In the genomic region with DNA sequence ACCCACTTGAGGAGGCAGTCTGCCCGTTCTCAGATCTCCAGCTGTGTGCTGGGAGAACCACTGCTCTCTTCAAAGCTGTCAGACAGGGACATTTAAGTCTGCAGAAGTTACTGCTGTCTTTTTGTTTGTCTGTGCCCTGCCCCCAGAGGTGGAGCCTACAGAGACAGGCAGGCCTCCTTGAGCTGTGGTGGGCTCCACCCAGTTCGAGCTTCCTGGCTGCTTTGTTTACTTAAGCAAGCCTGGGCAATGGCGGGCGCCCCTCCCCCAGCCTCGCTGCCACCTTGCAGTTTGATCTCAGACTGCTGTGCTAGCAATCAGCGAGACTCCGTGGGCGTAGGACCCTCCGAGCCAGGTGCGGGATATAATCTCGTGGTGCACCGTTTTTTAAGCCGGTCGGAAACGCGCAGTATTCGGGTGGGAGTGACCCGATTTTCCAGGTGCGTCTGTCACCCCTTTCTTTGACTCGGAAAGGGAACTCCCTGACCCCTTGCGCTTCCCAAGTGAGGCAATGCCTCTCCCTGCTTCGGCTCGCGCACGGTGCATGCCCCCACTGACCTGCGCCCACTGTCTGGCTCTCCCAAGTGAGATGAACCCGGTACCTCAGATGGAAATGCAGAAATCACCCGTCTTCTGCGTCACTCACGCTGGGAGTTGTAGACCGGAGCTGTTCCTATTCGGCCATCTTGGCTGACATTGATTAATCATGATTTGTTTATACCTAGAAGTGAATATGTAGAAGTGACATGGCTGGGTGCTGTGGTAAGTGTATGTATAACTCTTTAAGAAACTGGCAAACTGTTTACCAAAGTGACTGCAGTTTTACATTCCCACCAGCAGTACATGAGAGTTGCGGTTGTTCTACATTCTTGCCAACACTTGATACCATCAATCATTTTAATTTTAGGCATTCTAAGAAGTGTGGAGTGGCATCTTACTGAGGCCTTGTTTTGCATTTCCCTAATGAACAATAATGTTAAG, we compare ENCODE assay signal across 7 cellular contexts.
DNase-seq lines count a peak whose midpoint lies in the region; FAIRE-seq and TF ChIP-seq lines count a peak whose summit lies in the region.
"Not testable (repeated sequence)": the region's sequence is repeated elsewhere in the genome, so short reads cannot be mapped to it uniquely, and the experiment has no call there.

No MANE protein-coding gene starts in this region.

- not testable (repeated sequence) for H3K23ac ChIP-seq in H9 (ENCODE audit: insufficient read length, low read depth, low read length); H1 (ENCODE audit: insufficient read length); trophoblast cell (ENCODE audit: low read length)

- no CpG with 5 or more reads among the region's 33 CpGs for WGBS in H9 (ENCODE audit: extremely low coverage, insufficient read length, low lambda C conversion rate)
- 89% methylated on average over 24 of the region's 33 CpGs; no CpG with 5 or more reads in 1 of the 2 experiments for WGBS in H1 (ENCODE audit: extremely low coverage in 1 of 2, insufficient coverage in 1 of 2, insufficient read length in 1 of 2, insufficient replicate concordance in 2 of 2, low coverage in 1 of 2, low lambda C conversion rate in 2 of 2, missing lambda C conversion rate in 1 of 2), 2 experiments
- no CpG with 5 or more reads among the region's 33 CpGs for WGBS in trophoblast cell (ENCODE audit: extremely low coverage, insufficient coverage, insufficient read length)

- H3K9me3 ChIP-seq in Caco-2 (peaks cover 10% of the 10 kb centered on the region), kidney (ENCODE audit: control insufficient read depth in 1 of 2, low read length in 2 of 2) (peaks cover 0 to 16% of the 10 kb centered on the region in 2 donors)
- H3K9me3 ChIP-seq in H9 (ENCODE audit: control insufficient read depth, low read depth, low read length); SJCRH30 (replicated peaks); H1 (ENCODE audit: insufficient read depth in 2 of 2, low read depth in 1 of 2, low read length in 1 of 2); trophoblast cell (ENCODE audit: insufficient read depth, low read depth, low read length): not testable (repeated sequence)

- H2AK5ac ChIP-seq in H9 (ENCODE audit: insufficient read length, low read length); H1 (ENCODE audit: low read depth, low read length); trophoblast cell (ENCODE audit: low read length): not testable (repeated sequence)

- TF ChIP-seq RAD21 in H1 (IDR thresholded peaks at IDR 0.05 in 1 of 2, conservative IDR thresholded peaks at IDR 0.05 in 1 of 2; ENCODE audit: low read depth in 2 of 2, low read length in 2 of 2) = not testable (repeated sequence)

- not testable (repeated sequence) for H2BK5ac ChIP-seq in H9 (ENCODE audit: insufficient read length, low read length); H1 (ENCODE audit: low read depth, low read length); trophoblast cell (ENCODE audit: low read depth, low read length, poor library complexity)

- TF ChIP-seq EP300 in H1 (IDR thresholded peaks at IDR 0.05; ENCODE audit: borderline replicate concordance in 1 of 2, low read depth in 2 of 2, low read length in 2 of 2) = not testable (repeated sequence)

- not testable (repeated sequence) for H3K27me3 ChIP-seq in Caco-2 (replicated peaks; ENCODE audit: control insufficient read depth, insufficient read depth, low read length); H9 (ENCODE audit: insufficient read depth, low read length); SJCRH30; H1 (replicated peaks in 1 of 4; ENCODE audit: control insufficient read depth in 3 of 4, extremely low read depth in 1 of 4, insufficient read depth in 3 of 4, low read length in 3 of 4); trophoblast cell (ENCODE audit: insufficient read depth, low read length)

- not testable (repeated sequence) for H2BK15ac ChIP-seq in H9 (ENCODE audit: low read depth, low read length); H1 (ENCODE audit: low read length)

- not testable (repeated sequence) for H3K56ac ChIP-seq in H9 (ENCODE audit: insufficient read length, low read depth, low read length); H1 (replicated peaks; ENCODE audit: insufficient read length, low read depth, low read length)

- not testable (repeated sequence) for H3K36me3 Mint-ChIP-seq in Caco-2 (ENCODE audit: insufficient read depth, unreplicated experiment)
- H3K36me3 Mint-ChIP-seq in H9 (ENCODE audit: insufficient read depth in 1 of 3, low read depth in 3 of 3) = peaks cover 9 to 35% (median 13%) of the 10 kb centered on the region in 3 experiments

- not testable (repeated sequence) for H3K27me3 Mint-ChIP-seq in Caco-2 (ENCODE audit: insufficient read depth, unreplicated experiment); H9 (ENCODE audit: low read depth)

- not testable (repeated sequence) for H3T11ph ChIP-seq in H9 (ENCODE audit: low read length)

- CTCF ChIA-PET in Caco-2 (lab: Charles Lee) = not testable (repeated sequence)
- CTCF ChIA-PET in H1 (lab: Charles Lee; ENCODE audit: partially characterized antibody) = interaction anchor here (1.8 kb wide), 1 partner anchor 9 kb away, joined by 6 read pairs; no protein-coding TSS in a partner anchor

- not testable (repeated sequence) for H2AFZ ChIP-seq in H9 (ENCODE audit: low read length); H1 (ENCODE audit: low read length); trophoblast cell (ENCODE audit: insufficient read depth, low read length, poor library complexity)

- H3K18ac ChIP-seq in H9 (ENCODE audit: insufficient read length, low read depth, low read length); H1 (ENCODE audit: extremely low read depth, low read length); trophoblast cell (ENCODE audit: low read length): not testable (repeated sequence)

- DNase-seq in Caco-2 (peak; percentile 31 to 41), NCI-H510A treated with DMSO at 0.1 percent for 48 hours (lab: John Stamatoyannopoulos, UW) (peak; percentile 18), SJCRH30 (peak in 1 of 2 experiments; percentile 62), kidney (peak; percentile 26), trophoblast cell (peak; percentile 6 to 49)
- not testable (repeated sequence) for DNase-seq in H9; H1 (ENCODE audit: low read depth in 1 of 2, low spot score in 2 of 2)

- not testable (repeated sequence) for H3K14ac ChIP-seq in H9 (ENCODE audit: insufficient read depth, low read length); H1 (ENCODE audit: insufficient read length); trophoblast cell (ENCODE audit: low read length)

- POLR2A ChIA-PET in Caco-2 (lab: Charles Lee) = not testable (repeated sequence)
- POLR2A ChIA-PET in H1 (lab: Charles Lee; ENCODE audit: partially characterized antibody) = interaction anchor here (1.3 kb wide), 1 partner anchor 21 kb away, joined by 3 read pairs; no protein-coding TSS in a partner anchor

- H4K8ac ChIP-seq in H9 (replicated peaks; ENCODE audit: insufficient read length, low read depth, low read length); H1 (ENCODE audit: extremely low read depth, insufficient read depth, low read length); trophoblast cell (ENCODE audit: low read depth, low read length): not testable (repeated sequence)

- not testable (repeated sequence) for H2BK120ac ChIP-seq in H9 (ENCODE audit: low read depth, low read length, poor library complexity, severe bottlenecking); H1 (replicated peaks; ENCODE audit: low read depth, low read length); trophoblast cell (ENCODE audit: insufficient read depth, low read length, poor library complexity)

- intact Hi-C loops in Caco-2 (cut with micrococcal nuclease; ENCODE audit: unreplicated experiment); kidney (cut with DNase I): not testable (repeated sequence)

- H3K9ac ChIP-seq in H9 (ENCODE audit: extremely low read depth, insufficient read length, low read length); H1 (replicated peaks in 1 of 4; ENCODE audit: extremely low read depth in 1 of 4, low read depth in 3 of 4, low read length in 3 of 4); kidney (ENCODE audit: low read length in 2 of 2); trophoblast cell (ENCODE audit: low read length): not testable (repeated sequence)

- H3K4me2 ChIP-seq in H9 (ENCODE audit: insufficient read depth, insufficient read length, low read length); trophoblast cell (ENCODE audit: low read length): not testable (repeated sequence)
- peak overlapping the region in 1 of 2 experiments; percentile 37; a peak in 2 of 4 replicates for H3K4me2 ChIP-seq in H1 (ENCODE audit: insufficient read depth in 1 of 2, low read depth in 2 of 2, low read length in 2 of 2)

- not testable (repeated sequence) for H2BK12ac ChIP-seq in H9 (ENCODE audit: insufficient read length, low read depth, low read length); H1 (ENCODE audit: low read depth, low read length); trophoblast cell (ENCODE audit: low read length)

- not testable (repeated sequence) for H3K4ac ChIP-seq in H9 (ENCODE audit: low read depth, low read length); H1 (replicated peaks; ENCODE audit: insufficient read length, low read depth, low read length); trophoblast cell (ENCODE audit: low read depth, low read length)

- not testable (repeated sequence) for H4K5ac ChIP-seq in H9 (ENCODE audit: insufficient read length, low read depth, low read length); H1 (ENCODE audit: insufficient read length, low read depth, low read length)

- H3K27ac Mint-ChIP-seq in Caco-2 (ENCODE audit: unreplicated experiment) (peak overlapping the region; percentile 93), H9 (peak overlapping the region; percentile 38 to 53 (median 43); a peak in 3 of 7 replicates)

- TF ChIP-seq CTCF in Caco-2 (IDR thresholded peaks at IDR 0.05; ENCODE audit: insufficient read depth in 1 of 2, low read depth in 1 of 2, low read length in 1 of 2, severe bottlenecking in 1 of 2, unreplicated experiment in 1 of 2); H9 (conservative IDR thresholded peaks at IDR 0.05); H1 (IDR thresholded peaks at IDR 0.05; ENCODE audit: control extremely low read depth in 1 of 3, insufficient read depth in 1 of 3, low read depth in 1 of 3, low read length in 3 of 3); kidney (IDR thresholded peaks at IDR 0.05; ENCODE audit: borderline replicate concordance, extremely low read depth, insufficient read depth): not testable (repeated sequence)

- H4K12ac ChIP-seq in trophoblast cell (ENCODE audit: low read depth, low read length) = not testable (repeated sequence)

- TF ChIP-seq POLR2A in H1 (IDR thresholded peaks at IDR 0.05; ENCODE audit: control extremely low read depth in 1 of 2, low read depth in 2 of 2, low read length in 2 of 2) = not testable (repeated sequence)

- not testable (repeated sequence) for H3K27ac ChIP-seq in H9 (ENCODE audit: insufficient read length, low read depth, low read length); H1 (ENCODE audit: low read depth, low read length); kidney (ENCODE audit: low read depth in 2 of 2, low read length in 2 of 2); trophoblast cell (ENCODE audit: low read depth, low read length)
- peak overlapping the region; percentile 56 for H3K27ac ChIP-seq in SJCRH30

- not testable (repeated sequence) for H4K20me1 ChIP-seq in H9 (ENCODE audit: control insufficient read depth, insufficient read depth, insufficient read length); H1 (replicated peaks in 1 of 2; ENCODE audit: control insufficient read depth in 1 of 2, insufficient read depth in 2 of 2, low read length in 2 of 2)

- H4K91ac ChIP-seq in H9 (ENCODE audit: insufficient read length, low read depth, low read length); H1 (replicated peaks; ENCODE audit: insufficient read length, low read length); trophoblast cell (ENCODE audit: low read depth, low read length): not testable (repeated sequence)

- H3K36me3 ChIP-seq in Caco-2 (ENCODE audit: control insufficient read depth, insufficient read depth, low read length); SJCRH30; H1 (ENCODE audit: control insufficient read depth in 2 of 4, insufficient read depth in 4 of 4, low read length in 3 of 4); kidney (ENCODE audit: control insufficient read depth in 1 of 2, insufficient read depth in 2 of 2, low read length in 2 of 2); trophoblast cell (ENCODE audit: control insufficient read depth in 1 of 2, insufficient read depth in 2 of 2, low read length in 2 of 2): not testable (repeated sequence)

- H3K79me1 ChIP-seq in H9 (ENCODE audit: insufficient read depth, low read depth, low read length, poor library complexity, severe bottlenecking); H1 (ENCODE audit: low read depth, low read length); trophoblast cell (ENCODE audit: low read length): not testable (repeated sequence)

- not testable (repeated sequence) for FAIRE-seq in H1 (lab: Jason Lieb, UNC); kidney (lab: Jason Lieb, UNC)

- H3K23me2 ChIP-seq in H9 (ENCODE audit: insufficient read length, low read depth, low read length, poor library complexity, severe bottlenecking); H1 (ENCODE audit: low read depth, low read length): not testable (repeated sequence)

- H3K4me3 ChIP-seq in Caco-2 (ENCODE audit: low read depth, low read length) (peak overlapping the region; percentile 52), SJCRH30 (peak overlapping the region; percentile 55), H1 (ENCODE audit: extremely low read depth in 1 of 4, insufficient read depth in 2 of 4, low read depth in 3 of 4, low read length in 4 of 4) (peak overlapping the region in 1 of 4 experiments; percentile 13; a peak in 1 of 8 replicates)
- not testable (repeated sequence) for H3K4me3 ChIP-seq in kidney (ENCODE audit: low read length in 2 of 2); trophoblast cell (ENCODE audit: low read depth, low read length)

- peaks cover 27% of the 10 kb centered on the region for H3K9me3 Mint-ChIP-seq in Caco-2 (ENCODE audit: unreplicated experiment)
- peaks cover 15 to 28% of the 10 kb centered on the region in 2 experiments for H3K9me3 Mint-ChIP-seq in H9

- not testable (repeated sequence) for H3K79me2 ChIP-seq in H9 (ENCODE audit: insufficient read depth, low read length); H1 (ENCODE audit: control insufficient read depth in 1 of 2, insufficient read depth in 2 of 2, low read length in 2 of 2); trophoblast cell (ENCODE audit: control insufficient read depth, insufficient read depth, low read length, poor library complexity)

- not testable (repeated sequence) for H2BK20ac ChIP-seq in H9 (ENCODE audit: low read depth, low read length, poor library complexity, severe bottlenecking); H1 (ENCODE audit: low read length)

- not testable (repeated sequence) for H3K4me1 ChIP-seq in Caco-2; H9 (ENCODE audit: insufficient read depth, low read length); SJCRH30; H1 (replicated peaks in 1 of 4; ENCODE audit: control insufficient read depth in 3 of 4, insufficient read depth in 4 of 4, low read length in 3 of 4); kidney (ENCODE audit: control insufficient read depth in 1 of 2, insufficient read depth in 1 of 2, low read depth in 1 of 2, low read length in 2 of 2); trophoblast cell (ENCODE audit: control insufficient read depth in 1 of 2, insufficient read depth in 2 of 2, low read length in 2 of 2)

- peak overlapping the region; percentile 88 for H3K4me3 Mint-ChIP-seq in Caco-2 (ENCODE audit: unreplicated experiment)
- peak overlapping the region in 1 of 2 experiments; percentile 59; a peak in 3 of 5 replicates for H3K4me3 Mint-ChIP-seq in H9

- BruUV-seq in Caco-2 (replicated peaks; lab: Mats Ljungman, UMichigan) = TSS peak; percentile 37

- not testable (repeated sequence) for H3K4me1 Mint-ChIP-seq in Caco-2 (ENCODE audit: low read depth, unreplicated experiment); H9
